In the genomic region with DNA sequence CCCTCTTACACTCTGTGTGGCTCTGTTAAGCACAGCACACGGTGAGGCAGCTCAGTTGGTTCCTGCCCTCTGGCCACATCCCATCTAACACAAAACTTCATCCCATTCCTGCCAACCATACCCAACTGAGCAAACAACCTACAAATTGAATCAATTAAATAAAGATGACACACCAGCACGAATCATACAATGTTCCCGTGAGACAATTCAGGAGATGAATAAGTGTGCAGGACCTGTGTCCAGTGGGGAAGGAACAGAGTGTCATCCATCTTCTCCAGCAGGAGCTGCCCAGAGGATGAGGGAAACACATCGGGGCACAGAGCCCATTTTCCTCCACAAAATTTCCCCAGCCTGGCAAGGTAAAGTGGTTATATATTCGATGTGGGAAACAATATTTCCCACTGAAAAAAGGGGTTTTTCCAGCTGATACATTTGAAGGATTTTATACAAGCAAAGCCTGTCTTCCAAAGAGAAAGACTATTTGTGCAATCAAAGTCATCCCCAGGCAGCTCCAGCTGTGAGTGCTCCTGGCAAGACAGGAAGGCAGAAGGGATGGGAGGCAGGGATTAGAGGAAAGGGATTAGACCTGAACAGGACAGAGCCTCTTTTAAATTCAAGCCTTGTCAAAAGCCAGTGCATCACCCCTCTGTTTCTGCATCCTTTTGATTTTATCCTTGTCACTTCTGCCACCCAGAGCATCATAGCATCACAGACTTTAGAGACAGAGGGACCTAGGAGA, we compare ENCODE assay signal across 22 cellular contexts.
A peak's percentile ranks its signal among the peaks of the same experiment; 100 is the strongest.
DNase-seq lines count a peak whose midpoint lies in the region; ATAC-seq and TF ChIP-seq lines count a peak whose summit lies in the region.
"Had no signal": no experiment of that assay in that cellular context is flagged by ENCODE, and none has a peak within 500 bp of the region (broad histone marks: within the 10 kb centered on the region; RNA-seq: fewer than 3 reads in every experiment).

No MANE protein-coding gene starts in this region.

- no peaks in the 10 kb centered on the region for H4K20me1 ChIP-seq in IMR-90 (ENCODE audit: insufficient read depth, low read length)

- no peak overlapping the region for H2AK5ac ChIP-seq in IMR-90 (ENCODE audit: low read depth, low read length)

- no peak overlapping the region for H4K8ac ChIP-seq in IMR-90 (ENCODE audit: low read depth in 2 of 2, low read length in 2 of 2)

- H3K4me3 ChIP-seq in IMR-90 (ENCODE audit: insufficient read depth, low read depth, low read length) (no peak overlapping the region), adrenal gland (no peak overlapping the region)
- H3K4me3 ChIP-seq: esophagus muscularis mucosa, suprapubic skin had no signal

- in situ Hi-C loops in IMR-90 (cut with MboI; ENCODE audit: low sequenced_read_pairs), result no loop called here

- TF ChIP-seq RAD21 in IMR-90 (IDR thresholded peaks at IDR 0.05; ENCODE audit: low read length), result no peak

- POLR2A ChIA-PET in IMR-90 (lab: Charles Lee; ENCODE audit: unreplicated experiment), result no interaction called here

- no peak overlapping the region for H2BK120ac ChIP-seq in IMR-90 (ENCODE audit: low read depth, low read length)

- peak; percentile 16 for DNase-seq in AG20443 (ENCODE audit: low spot score)
- DNase-seq in IMR-90, result peak; percentile 42
- peak; percentile 25 for DNase-seq in cerebellum (ENCODE audit: low spot score)
- DNase-seq in omental fat pad (ENCODE audit: low spot score), result no peak
- DNase-seq in adrenal gland, result no peak
- DNase-seq in DMS153 treated with DMSO at 0.1 percent for 48 hours (lab: John Stamatoyannopoulos, UW; ENCODE audit: unreplicated experiment), result no peak
- DNase-seq: activated CD4-positive, alpha-beta T cell treated with anti-CD3 and anti-CD28 coated beads for 1 hour; activated CD8-positive, alpha-beta memory T cell treated with anti-CD3 and anti-CD28 coated beads for 24 hours; activated naive CD4-positive, alpha-beta T cell treated with anti-CD3 and anti-CD28 coated beads for 36 hours; activated T-cell treated with anti-CD3 and anti-CD28 coated beads, Interleukin-2, amount 50 U/mL, for 48 hours; anterior cingulate cortex; effector CD4-positive, alpha-beta T cell; MV-4-11; naive thymus-derived CD8-positive, alpha-beta T cell; NCI-H1694 treated with DMSO at 0.1 percent for 48 hours; NCI-H2171 treated with DMSO at 0.1 percent for 48 hours; NCI-H526 treated with DMSO at 0.1 percent for 48 hours; posterior cingulate gyrus had no signal

- H3K4me1 ChIP-seq in IMR-90 (ENCODE audit: control insufficient read depth, insufficient read depth, low read length), result peaks cover 10% of the 10 kb centered on the region
- H3K4me1 ChIP-seq in adrenal gland (replicated peaks in 1 of 2), result no peaks in the 10 kb centered on the region

- no peak overlapping the region for H3K9ac ChIP-seq in IMR-90 (ENCODE audit: low read depth, low read length)
- H3K9ac ChIP-seq: KMS-11 had no signal

- H2BK20ac ChIP-seq in IMR-90 (ENCODE audit: low read depth, low read length), result no peak overlapping the region

- no TSS peak for BruUV-seq in IMR-90 (replicated peaks; lab: Mats Ljungman, UMichigan)

- intact Hi-C loops in IMR-90 (cut with micrococcal nuclease) (no loop called here), adrenal gland (cut with DNase I) (no loop called here)

- 80% methylated on average over 1 of the region's 5 CpGs; no CpG with 5 or more reads in 1 of the 2 experiments for whole genome bisulfite sequencing in IMR-90 (ENCODE audit: extremely low coverage in 2 of 2, insufficient read length in 1 of 2), 2 experiments
- 61 to 82% (median 79%) methylated on average over 4 to 5 of the region's 5 CpGs for WGBS in adrenal gland, 4 donors

- H2AK9ac ChIP-seq in IMR-90 (replicated peaks; ENCODE audit: low read depth, low read length, poor library complexity), result no peak overlapping the region

- no peak overlapping the region for H4K91ac ChIP-seq in IMR-90 (ENCODE audit: insufficient read depth, low read depth, low read length)

- H3K23ac ChIP-seq in IMR-90 (ENCODE audit: low read depth, low read length), result no peak overlapping the region

- no peak overlapping the region for H2AFZ ChIP-seq in IMR-90 (replicated peaks; ENCODE audit: low read length, poor library complexity)

- H3K4ac ChIP-seq in IMR-90 (ENCODE audit: low read depth, low read length), result no peak overlapping the region

- no peaks in the 10 kb centered on the region for H3K27me3 ChIP-seq in IMR-90 (ENCODE audit: control insufficient read depth, insufficient read depth, low read length)
- H3K27me3 ChIP-seq in adrenal gland, result no peaks in the 10 kb centered on the region
- H3K27me3 ChIP-seq: esophagus muscularis mucosa, suprapubic skin had no signal

- H3K9me3 ChIP-seq in IMR-90 (ENCODE audit: control insufficient read depth, insufficient read depth, low read length) (no peaks in the 10 kb centered on the region), adrenal gland (replicated peaks in 1 of 3) (no peaks in the 10 kb centered on the region)
- H3K9me3 ChIP-seq: suprapubic skin had no signal

- dilution Hi-C loops in IMR-90 (cut with HindIII; ENCODE audit: low sequenced_read_pairs, unreplicated experiment), result no loop called here

- H4K5ac ChIP-seq in IMR-90 (ENCODE audit: low read depth, low read length), result no peak overlapping the region

- H3K9me1 ChIP-seq in IMR-90 (ENCODE audit: insufficient read depth, low read length), result no peaks in the 10 kb centered on the region; the same call in none of the 2 replicates

- H3K56ac ChIP-seq in IMR-90 (ENCODE audit: extremely low read depth, insufficient read depth, low read length), result no peak overlapping the region

- no peak overlapping the region for H2BK15ac ChIP-seq in IMR-90 (ENCODE audit: low read depth, low read length)

- no peak overlapping the region for H3K18ac ChIP-seq in IMR-90 (ENCODE audit: low read depth, low read length)

- H3K79me1 ChIP-seq in IMR-90 (ENCODE audit: low read depth in 1 of 2, low read length in 2 of 2), result peaks cover 5 to 23% of the 10 kb centered on the region in 2 experiments; a peak in 3 of 4 replicates

- H3K4me2 ChIP-seq in IMR-90 (ENCODE audit: low read depth, low read length), result no peak overlapping the region
- H3K4me2 ChIP-seq: KMS-11 had no signal

- CTCF ChIA-PET in IMR-90 (lab: Yijun Ruan, JAX), result no interaction called here

- no peak overlapping the region for H2BK5ac ChIP-seq in IMR-90 (ENCODE audit: low read depth, low read length, poor library complexity, severe bottlenecking)

- no peak overlapping the region for H3K27ac ChIP-seq in IMR-90 (ENCODE audit: insufficient read depth, low read length)
- no peak overlapping the region for H3K27ac ChIP-seq in adrenal gland
- H3K27ac ChIP-seq: KMS-11, suprapubic skin had no signal

- TF ChIP-seq POLR2A in IMR-90 (IDR thresholded peaks at IDR 0.05; ENCODE audit: low read depth, low read length) (no peak), adrenal gland (IDR thresholded peaks at IDR 0.05) (no peak)

- H3K14ac ChIP-seq in IMR-90 (replicated peaks; ENCODE audit: low read depth, low read length), result no peak overlapping the region

- no peak for ATAC-seq in IMR-90 (ENCODE audit: low read depth)
- ATAC-seq in omental fat pad (ENCODE audit: low FRiP score), result peak; percentile 32
- no peak for ATAC-seq in GM21390 (IDR thresholded peaks at IDR 0.05; ENCODE audit: unreplicated experiment)
- ATAC-seq: naive thymus-derived CD8-positive, alpha-beta T cell had no signal

- TF ChIP-seq CTCF in IMR-90 (conservative IDR thresholded peaks at IDR 0.05; ENCODE audit: low read depth, low read length), result no peak
- TF ChIP-seq CTCF in omental fat pad (IDR thresholded peaks at IDR 0.05), result no peak
- TF ChIP-seq CTCF in adrenal gland (IDR thresholded peaks at IDR 0.05), result no peak

- no peaks in the 10 kb centered on the region for H3K36me3 ChIP-seq in IMR-90 (ENCODE audit: control insufficient read depth, insufficient read depth, low read length)
- no peaks in the 10 kb centered on the region for H3K36me3 ChIP-seq in adrenal gland (replicated peaks in 1 of 2)
- H3K36me3 ChIP-seq: esophagus muscularis mucosa, suprapubic skin had no signal

TF ChIP-seq in IMR-90, 13 proteins besides CTCF, POLR2A, EP300 and RAD21:
- TF ChIP-seq, protein P1, sequence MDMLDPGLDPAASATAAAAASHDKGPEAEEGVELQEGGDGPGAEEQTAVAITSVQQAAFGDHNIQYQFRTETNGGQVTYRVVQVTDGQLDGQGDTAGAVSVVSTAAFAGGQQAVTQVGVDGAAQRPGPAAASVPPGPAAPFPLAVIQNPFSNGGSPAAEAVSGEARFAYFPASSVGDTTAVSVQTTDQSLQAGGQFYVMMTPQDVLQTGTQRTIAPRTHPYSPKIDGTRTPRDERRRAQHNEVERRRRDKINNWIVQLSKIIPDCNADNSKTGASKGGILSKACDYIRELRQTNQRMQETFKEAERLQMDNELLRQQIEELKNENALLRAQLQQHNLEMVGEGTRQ (IDR thresholded peaks at IDR 0.05; ENCODE audit: low read depth, low read length), result no peak
- TF ChIP-seq MAFK (IDR thresholded peaks at IDR 0.05; ENCODE audit: low read depth, low read length) (no peak), SMC3 (IDR thresholded peaks at IDR 0.05; ENCODE audit: low read depth, low read length) (no peak), CHD1 (IDR thresholded peaks at IDR 0.05; ENCODE audit: low read depth, low read length) (no peak), MAZ (IDR thresholded peaks at IDR 0.05; ENCODE audit: borderline replicate concordance, low read depth, low read length) (no peak), NFE2L2 (IDR thresholded peaks at IDR 0.05; ENCODE audit: low read depth, low read length) (no peak), RCOR1 (IDR thresholded peaks at IDR 0.05; ENCODE audit: insufficient replicate concordance, low read length) (no peak), BHLHE40 (IDR thresholded peaks at IDR 0.05; ENCODE audit: low read depth, low read length) (no peak)

Comparison
In these comparisons a context has a peak if more than half of its experiments do, and no peak if none do; other contexts are left out.
1. DNase-seq: peak in AG20443 (single experiment), IMR-90 (single experiment) and cerebellum (single experiment); none in omental fat pad (single experiment), adrenal gland (0 of 7) and DMS153 treated with DMSO at 0.1 percent for 48 hours (single experiment).